In the genomic region with DNA sequence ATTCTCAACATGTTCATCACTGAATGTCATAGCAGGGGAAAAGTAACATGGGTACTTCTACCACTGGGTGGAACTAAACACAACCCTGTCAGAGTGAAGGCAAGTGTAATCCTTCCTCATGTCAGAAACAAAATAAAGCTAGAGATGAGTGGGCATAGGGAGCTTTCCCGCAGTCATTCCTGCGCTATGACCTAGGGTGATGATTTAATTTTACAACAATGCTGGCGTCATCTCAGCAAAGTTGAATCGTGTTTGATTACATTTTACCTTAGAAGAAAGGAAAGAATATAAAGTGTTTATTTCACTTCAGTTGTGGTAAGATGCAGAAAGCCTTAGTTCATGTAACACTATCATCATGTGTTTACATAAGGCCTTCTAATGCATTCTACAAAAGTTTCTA, we compare ENCODE assay signal across 18 cellular contexts.
"Had no signal": no experiment of that assay in that cellular context is flagged by ENCODE, and none has a peak within 500 bp of the region (broad histone marks: within the 10 kb centered on the region; RNA-seq: fewer than 3 reads in every experiment).

No MANE protein-coding gene starts in this region.

- H3K27ac ChIP-seq: epithelial cell of prostate, heart left ventricle, upper lobe of right lung had no signal

- H3K4me3 ChIP-seq: heart left ventricle, upper lobe of right lung had no signal

- H3K9me3 Mint-ChIP-seq: activated naive CD8-positive, alpha-beta T cell treated with anti-CD3 and anti-CD28 coated beads for 36 hours; activated T-cell treated with anti-CD3 and anti-CD28 coated beads, Interleukin-2, amount 50 U/mL, for 4 hours; T-helper 2 cell treated with Interferon-gamma antibody and Interleukin-4, amounts not matched to agents 5 μg/mL and 100 μg/mL, for 36 hours had no signal

- DNase-seq: activated CD4-positive, alpha-beta T cell treated with anti-CD3 and anti-CD28 coated beads, Interleukin-2, amount 50 U/mL, for 48 hours; activated CD4-positive, CD25-positive, alpha-beta regulatory T cell treated with anti-CD3 and anti-CD28 coated beads, Interleukin-2, amount 50 U/mL, for 72 hours; activated CD8-positive, alpha-beta memory T cell treated with anti-CD3 and anti-CD28 coated beads, Interleukin-2, amount 10 ng/mL, durations not matched to agents 7 days and 5 days; activated gamma-delta T cell treated with Interleukin-2 at 50 U/mL for 16 hours; activated naive CD8-positive, alpha-beta T cell treated with anti-CD3 and anti-CD28 coated beads for 36 hours; activated T-cell treated with anti-CD3 and anti-CD28 coated beads, Interleukin-2, amount 50 U/mL, for 4 hours; aorta; central memory CD4-positive, alpha-beta T cell; effector memory CD4-positive, alpha-beta T cell; heart left ventricle; islet precursor cell; mesendoderm; stimulated activated CD4-positive, alpha-beta T cell treated with anti-CD3 and anti-CD28 coated beads, Interleukin-2, amount 100 ng/mL, for 48 hours; stimulated activated naive CD8-positive, alpha-beta T cell treated with anti-CD3 and anti-CD28 coated beads, Interleukin-15, Interleukin-2, amounts not matched to agents 100 U/mL and 50 U/mL, for 24 hours; upper lobe of right lung had no signal

- H3K27me3 ChIP-seq: heart left ventricle, upper lobe of right lung had no signal

- H3K36me3 Mint-ChIP-seq: activated CD8-positive, alpha-beta memory T cell treated with anti-CD3 and anti-CD28 coated beads, Interleukin-2, amount 10 ng/mL, durations not matched to agents 7 days and 5 days; activated naive CD8-positive, alpha-beta T cell treated with anti-CD3 and anti-CD28 coated beads for 36 hours had no signal

- H3K4me1 Mint-ChIP-seq: activated CD8-positive, alpha-beta memory T cell treated with anti-CD3 and anti-CD28 coated beads, Interleukin-2, amount 10 ng/mL, durations not matched to agents 7 days and 5 days; activated naive CD8-positive, alpha-beta T cell treated with anti-CD3 and anti-CD28 coated beads for 36 hours had no signal

- H3K36me3 ChIP-seq: heart left ventricle, upper lobe of right lung had no signal

- H3K27ac Mint-ChIP-seq: activated CD8-positive, alpha-beta memory T cell treated with anti-CD3 and anti-CD28 coated beads, Interleukin-2, amount 10 ng/mL, durations not matched to agents 7 days and 5 days; activated naive CD8-positive, alpha-beta T cell treated with anti-CD3 and anti-CD28 coated beads for 36 hours; T-helper 2 cell treated with Interferon-gamma antibody and Interleukin-4, amounts not matched to agents 5 μg/mL and 100 μg/mL, for 36 hours had no signal

- H3K9me3 ChIP-seq: heart left ventricle, upper lobe of right lung had no signal

- H3K27me3 Mint-ChIP-seq: activated CD8-positive, alpha-beta memory T cell treated with anti-CD3 and anti-CD28 coated beads, Interleukin-2, amount 10 ng/mL, durations not matched to agents 7 days and 5 days; activated naive CD8-positive, alpha-beta T cell treated with anti-CD3 and anti-CD28 coated beads for 36 hours had no signal

- H3K4me1 ChIP-seq: heart left ventricle, upper lobe of right lung had no signal

- ATAC-seq: activated CD8-positive, alpha-beta memory T cell treated with anti-CD3 and anti-CD28 coated beads, Interleukin-2, amount 10 ng/mL, durations not matched to agents 7 days and 5 days; activated T-cell treated with anti-CD3 and anti-CD28 coated beads, Interleukin-2, amount 50 U/mL, for 4 hours; heart left ventricle; left lobe of liver; stimulated activated naive CD8-positive, alpha-beta T cell treated with anti-CD3 and anti-CD28 coated beads, Interleukin-15, Interleukin-2, amounts not matched to agents 100 U/mL and 50 U/mL, for 24 hours; upper lobe of right lung had no signal

- H3K4me3 Mint-ChIP-seq: activated CD8-positive, alpha-beta memory T cell treated with anti-CD3 and anti-CD28 coated beads, Interleukin-2, amount 10 ng/mL, durations not matched to agents 7 days and 5 days; activated naive CD8-positive, alpha-beta T cell treated with anti-CD3 and anti-CD28 coated beads for 36 hours; activated T-cell treated with anti-CD3 and anti-CD28 coated beads, Interleukin-2, amount 50 U/mL, for 4 hours; T-helper 2 cell treated with Interferon-gamma antibody and Interleukin-4, amounts not matched to agents 5 μg/mL and 100 μg/mL, for 36 hours had no signal
